ENCODE assay signal across 25 cellular contexts in genomic region chr22:46449974-46450745, GRCh38.
"Had no signal": no experiment of that assay in that cellular context is flagged by ENCODE, and none has a peak within 500 bp of the region (broad histone marks: within the 10 kb centered on the region; RNA-seq: fewer than 3 reads in every experiment).

No MANE protein-coding gene starts in this region.

- H3K27me3 ChIP-seq: pancreas, testis, upper lobe of right lung had no signal

- H3K4me3 ChIP-seq: esophagus muscularis mucosa, gastroesophageal sphincter, lung, pancreas, testis, upper lobe of right lung had no signal

- H3K9me3 ChIP-seq: esophagus muscularis mucosa, gastroesophageal sphincter, pancreas, testis, upper lobe of right lung had no signal

- H3K9me3 Mint-ChIP-seq: activated naive CD4-positive, alpha-beta T cell treated with anti-CD3 and anti-CD28 coated beads, Interleukin-2, amount 50 U/mL, for 72 hours; activated T-helper 1 cell treated with anti-CD3 and anti-CD28 coated beads, Interleukin-12 subunit alpha, Interleukin-12 subunit beta, Interleukin-2, Interleukin-4 antibody, amounts not matched to agents 30 ng/mL and 10 ng/mL and 1 ng/mL, durations not matched to agents 14 hours and 24 hours and 36 hours; dendritic cell treated with granulocyte-macrophage colony-stimulating factor and Interleukin-4, amounts not matched to agents 40 ng/mL and 50 ng/mL, for 4 days; naive thymus-derived CD4-positive, alpha-beta T cell had no signal

- ATAC-seq: activated CD8-positive, alpha-beta T cell treated with anti-CD3 and anti-CD28 coated beads, Interleukin-2, amount 10 ng/mL, durations not matched to agents 7 days and 5 days; activated naive CD4-positive, alpha-beta T cell treated with anti-CD3 and anti-CD28 coated beads, Interleukin-2, amount 50 U/mL, for 72 hours; gastroesophageal sphincter; naive thymus-derived CD4-positive, alpha-beta T cell; sciatic nerve; SK-N-SH treated with all-trans-retinoic acid at 6 μM for 48 hours had no signal

- H3K4me1 ChIP-seq: gastroesophageal sphincter, pancreas, testis had no signal

- FAIRE-seq: islet of Langerhans, pancreas, small intestine had no signal

- H3K4me1 Mint-ChIP-seq: naive thymus-derived CD4-positive, alpha-beta T cell had no signal

- H3K27ac Mint-ChIP-seq: activated CD8-positive, alpha-beta T cell treated with anti-CD3 and anti-CD28 coated beads, Interleukin-2, amount 10 ng/mL, durations not matched to agents 7 days and 5 days; activated naive CD4-positive, alpha-beta T cell treated with anti-CD3 and anti-CD28 coated beads, Interleukin-2, amount 50 U/mL, for 72 hours; activated T-helper 1 cell treated with anti-CD3 and anti-CD28 coated beads, Interleukin-12 subunit alpha, Interleukin-12 subunit beta, Interleukin-2, Interleukin-4 antibody, amounts not matched to agents 30 ng/mL and 10 ng/mL and 1 ng/mL, durations not matched to agents 14 hours and 24 hours and 36 hours; dendritic cell treated with granulocyte-macrophage colony-stimulating factor and Interleukin-4, amounts not matched to agents 40 ng/mL and 50 ng/mL, for 4 days; naive thymus-derived CD4-positive, alpha-beta T cell had no signal

- H3K36me3 Mint-ChIP-seq: activated naive CD4-positive, alpha-beta T cell treated with anti-CD3 and anti-CD28 coated beads, Interleukin-2, amount 50 U/mL, for 72 hours; naive thymus-derived CD4-positive, alpha-beta T cell had no signal

- H3K4me3 Mint-ChIP-seq: activated CD8-positive, alpha-beta T cell treated with anti-CD3 and anti-CD28 coated beads, Interleukin-2, amount 10 ng/mL, durations not matched to agents 7 days and 5 days; activated T-helper 1 cell treated with anti-CD3 and anti-CD28 coated beads, Interleukin-12 subunit alpha, Interleukin-12 subunit beta, Interleukin-2, Interleukin-4 antibody, amounts not matched to agents 30 ng/mL and 10 ng/mL and 1 ng/mL, durations not matched to agents 14 hours and 24 hours and 36 hours; dendritic cell treated with granulocyte-macrophage colony-stimulating factor and Interleukin-4, amounts not matched to agents 40 ng/mL and 50 ng/mL, for 4 days; naive thymus-derived CD4-positive, alpha-beta T cell had no signal

- H3K27ac ChIP-seq: brain microvascular endothelial cell, esophagus muscularis mucosa, gastroesophageal sphincter, pancreas, testis, WERI-Rb-1 had no signal

- DNase-seq: activated CD4-positive, alpha-beta T cell treated with anti-CD3 and anti-CD28 coated beads for 1 hour; activated CD4-positive, alpha-beta T cell treated with anti-CD3 and anti-CD28 coated beads, Interleukin-2, amount 50 U/mL, for 1 hour; activated CD8-positive, alpha-beta T cell treated with anti-CD3 and anti-CD28 coated beads, Interleukin-2, amount 10 ng/mL, durations not matched to agents 7 days and 5 days; activated gamma-delta T cell; aorta; brain microvascular endothelial cell; effector CD4-positive, alpha-beta T cell; left colon; naive thymus-derived CD4-positive, alpha-beta T cell; small intestine; stimulated activated CD4-positive, alpha-beta T cell treated with anti-CD3 and anti-CD28 coated beads, Interleukin-15, amount 100 ng/mL, for 24 hours; stimulated activated naive CD4-positive, alpha-beta T cell; testis; upper lobe of right lung; WERI-Rb-1 had no signal

- H3K36me3 ChIP-seq: brain microvascular endothelial cell, esophagus muscularis mucosa, gastroesophageal sphincter, pancreas, upper lobe of right lung, WERI-Rb-1 had no signal
